22 cellular contexts compared by ENCODE assay signal in genomic region chr11:70808686-70809375, GRCh38.
"Had no signal": no experiment of that assay in that cellular context is flagged by ENCODE, and none has a peak within 500 bp of the region (broad histone marks: within the 10 kb centered on the region; RNA-seq: fewer than 3 reads in every experiment).

No MANE protein-coding gene starts in this region.

- ATAC-seq: effector memory CD8-positive, alpha-beta T cell; esophagus mucosa; foreskin keratinocyte; gastrocnemius medialis; gastroesophageal sphincter; heart left ventricle; heart right ventricle had no signal

- H3K4me3 Mint-ChIP-seq: dendritic cell treated with granulocyte-macrophage colony-stimulating factor and Interleukin-4, amounts not matched to agents 40 ng/mL and 50 ng/mL, for 4 days; effector memory CD8-positive, alpha-beta T cell; endodermal cell had no signal

- H3K9me3 Mint-ChIP-seq: dendritic cell treated with granulocyte-macrophage colony-stimulating factor and Interleukin-4, amounts not matched to agents 40 ng/mL and 50 ng/mL, for 4 days; effector memory CD8-positive, alpha-beta T cell; endodermal cell had no signal

- H3K4me1 Mint-ChIP-seq: endodermal cell had no signal

- H3K27ac Mint-ChIP-seq: dendritic cell treated with granulocyte-macrophage colony-stimulating factor and Interleukin-4, amounts not matched to agents 40 ng/mL and 50 ng/mL, for 4 days; effector memory CD8-positive, alpha-beta T cell; endodermal cell had no signal

- DNase-seq: colonic mucosa; cortex of kidney; dermis blood vessel endothelial cell; dorsolateral prefrontal cortex; effector CD4-positive, alpha-beta T cell; effector CD8-positive, alpha-beta T cell; effector memory CD4-positive, alpha-beta T cell; effector memory CD8-positive, alpha-beta T cell; endodermal cell; erythroblast; esophagus squamous epithelium; foreskin fibroblast; foreskin keratinocyte; foreskin melanocyte; gastrocnemius medialis; glutamatergic neuron; head of caudate nucleus; heart right ventricle had no signal
